In the genomic region with DNA sequence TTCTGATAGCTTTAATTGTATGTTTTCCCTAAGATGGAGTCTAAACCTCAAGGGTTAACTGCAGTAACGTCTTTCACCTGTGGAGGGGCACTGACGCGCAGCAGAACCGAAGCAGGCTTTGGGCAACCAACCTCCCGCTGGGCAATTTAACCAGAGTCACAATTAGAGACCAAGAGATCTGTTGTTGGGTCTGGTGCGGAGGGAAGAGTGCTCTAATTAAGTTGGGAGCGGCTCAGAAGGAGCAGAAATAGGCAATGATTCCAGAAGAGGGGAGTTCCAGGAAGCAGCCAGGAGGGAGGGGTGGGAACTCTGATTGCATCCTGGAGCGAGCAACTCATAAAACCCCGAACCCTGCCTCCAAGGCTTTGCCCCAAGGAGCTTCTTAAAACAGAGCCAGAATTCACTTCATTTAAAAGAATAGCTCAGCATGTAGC, we compare ENCODE assay signal across 8 cellular contexts.
DNase-seq lines count a peak whose midpoint lies in the region; ATAC-seq and TF ChIP-seq lines count a peak whose summit lies in the region.
"Had no signal": no experiment of that assay in that cellular context is flagged by ENCODE, and none has a peak within 500 bp of the region (broad histone marks: within the 10 kb centered on the region; RNA-seq: fewer than 3 reads in every experiment).

No MANE protein-coding gene starts in this region.

- H3K27ac Mint-ChIP-seq in HFFc6, result no peak overlapping the region
- H3K27ac Mint-ChIP-seq in CD4-positive, alpha-beta memory T cell, result no peak overlapping the region

- POLR2A ChIA-PET in CD4-positive, alpha-beta memory T cell (lab: Charles Lee; ENCODE audit: partially characterized antibody), result no interaction called here

- no peaks in the 10 kb centered on the region for H3K36me3 Mint-ChIP-seq in HFFc6 (ENCODE audit: low read depth)
- H3K36me3 Mint-ChIP-seq in CD4-positive, alpha-beta memory T cell, result no peaks in the 10 kb centered on the region

- no peak overlapping the region for H3K27ac ChIP-seq in CD4-positive, alpha-beta memory T cell (ENCODE audit: low read depth, low read length)
- H3K27ac ChIP-seq: VCaP had no signal

- H3K4me1 ChIP-seq in NT2/D1 (ENCODE audit: insufficient read depth, insufficient read length), result peaks cover 6% of the 10 kb centered on the region
- no peaks in the 10 kb centered on the region for H3K4me1 ChIP-seq in CD4-positive, alpha-beta memory T cell (ENCODE audit: insufficient read depth, low read length)

- intact Hi-C loops in left colon (cut with DNase I, micrococcal nuclease), result loop anchor here in 1 of 2 donors (10.0 kb wide), 1 partner anchor 562 kb away; no protein-coding TSS in a partner anchor
- intact Hi-C loops in CD4-positive, alpha-beta memory T cell (cut with micrococcal nuclease), result no loop called here

- H3K27me3 ChIP-seq in NT2/D1 (ENCODE audit: insufficient read depth, insufficient read length), result peaks cover 91% of the 10 kb centered on the region
- no peaks in the 10 kb centered on the region for H3K27me3 ChIP-seq in CD4-positive, alpha-beta memory T cell (ENCODE audit: insufficient read depth, low read length)

- H3K4me1 Mint-ChIP-seq in HFFc6 (ENCODE audit: low read depth), result peaks cover 10% of the 10 kb centered on the region; the same call in 1 of the 2 replicates
- no peaks in the 10 kb centered on the region for H3K4me1 Mint-ChIP-seq in CD4-positive, alpha-beta memory T cell

- CTCF ChIA-PET in CD4-positive, alpha-beta memory T cell (lab: Charles Lee; ENCODE audit: partially characterized antibody), result no interaction called here

- H3K4me3 ChIP-seq in NT2/D1 (ENCODE audit: insufficient read length, low read depth), result no peak overlapping the region
- H3K4me3 ChIP-seq in CD4-positive, alpha-beta memory T cell (ENCODE audit: low read length in 2 of 2), result no peak overlapping the region

- TF ChIP-seq CTCF in HFFc6 (IDR thresholded peaks at IDR 0.05), result peak; percentile 47

- H3K4me3 Mint-ChIP-seq in HFFc6, result no peak overlapping the region
- no peak overlapping the region for H3K4me3 Mint-ChIP-seq in CD4-positive, alpha-beta memory T cell

- H3K36me3 ChIP-seq in NT2/D1 (ENCODE audit: insufficient read depth, insufficient read length, low read length), result no peaks in the 10 kb centered on the region
- H3K36me3 ChIP-seq in CD4-positive, alpha-beta memory T cell (ENCODE audit: insufficient read depth, low read length), result no peaks in the 10 kb centered on the region

- H3K9ac ChIP-seq in NT2/D1 (ENCODE audit: insufficient read length, low read depth), result no peak overlapping the region

- H3K9me3 Mint-ChIP-seq in HFFc6, result no peaks in the 10 kb centered on the region
- H3K9me3 Mint-ChIP-seq in CD4-positive, alpha-beta memory T cell, result no peaks in the 10 kb centered on the region

- ATAC-seq in GM18511 (IDR thresholded peaks at IDR 0.05; ENCODE audit: unreplicated experiment) (peak; percentile 57), left colon (peak; percentile 75), HG02798 (IDR thresholded peaks at IDR 0.05; ENCODE audit: poor library complexity, unreplicated experiment) (no peak), HG03196 (IDR thresholded peaks at IDR 0.05; ENCODE audit: unreplicated experiment) (no peak)

- no peaks in the 10 kb centered on the region for H3K9me3 ChIP-seq in NT2/D1 (ENCODE audit: insufficient read depth, low read length)
- no peaks in the 10 kb centered on the region for H3K9me3 ChIP-seq in CD4-positive, alpha-beta memory T cell (ENCODE audit: control insufficient read depth in 1 of 2, low read length in 2 of 2)

- peaks cover 16% of the 10 kb centered on the region for H3K27me3 Mint-ChIP-seq in HFFc6 (ENCODE audit: insufficient read depth)
- H3K27me3 Mint-ChIP-seq in CD4-positive, alpha-beta memory T cell, result peaks cover 19 to 21% of the 10 kb centered on the region in 2 donors

- DNase-seq in HFFc6 (no peak), NT2/D1 (ENCODE audit: low read depth, low spot score) (peak; percentile 92), left colon (peak in 1 of 2 donors; percentile 16)
- no peak for DNase-seq in CD4-positive, alpha-beta memory T cell

Comparison
In these comparisons a context has a peak if more than half of its experiments do, and no peak if none do; other contexts are left out.
1. ATAC-seq: peak in GM18511 (single experiment) and left colon (single experiment); none in HG02798 (single experiment) and HG03196 (single experiment).